Comparison of ENCODE assay signal across 8 cellular contexts in the genomic region with DNA sequence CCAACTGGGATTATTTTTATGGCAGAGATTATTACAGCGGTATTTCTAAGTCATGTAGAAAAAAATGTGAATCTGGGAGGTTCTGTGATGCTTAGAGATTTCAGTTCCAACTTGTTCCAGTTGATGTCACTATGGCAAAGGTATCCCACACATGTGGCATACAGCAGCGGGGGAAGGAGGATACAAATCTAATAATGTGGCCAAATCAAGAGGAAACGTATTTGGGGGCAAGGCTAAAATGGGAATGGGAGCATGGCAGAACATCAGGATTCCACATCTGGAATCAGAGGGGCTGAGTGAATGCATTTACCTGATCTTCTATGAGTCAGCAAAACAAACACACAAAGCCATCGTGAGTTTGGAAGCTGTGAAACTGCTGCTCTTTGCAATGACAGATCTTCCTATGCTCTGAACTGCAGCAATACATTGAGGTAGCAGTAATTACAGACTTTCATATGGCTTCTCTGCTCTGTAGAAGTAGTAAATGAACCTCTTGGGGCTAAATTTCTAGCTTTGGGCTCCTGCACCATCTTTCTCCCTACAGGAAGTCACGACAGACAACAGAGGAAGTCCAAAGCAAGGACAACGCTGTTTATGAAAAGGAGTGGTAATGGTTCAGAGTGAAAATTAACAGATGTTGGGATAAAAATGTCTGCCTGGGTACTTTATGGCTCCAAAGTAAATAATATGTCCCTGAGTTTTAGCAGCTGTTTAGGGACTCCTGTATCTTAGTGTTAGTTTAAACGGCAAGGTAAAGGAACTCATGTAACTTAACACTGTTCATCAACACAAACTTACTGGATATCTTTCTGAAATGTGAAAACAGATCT. TPM values are rescaled to one million over a fixed set of nuclear protein-coding genes. Genes with fewer than 3 reads are reported as not detected.
DNase-seq lines count a peak whose midpoint lies in the region; ATAC-seq lines count a peak whose summit lies in the region.

No MANE protein-coding gene starts in this region.

- DNase-seq in NOMO-1 treated with DMSO at 0.1 percent for 48 hours (lab: John Stamatoyannopoulos, UW; ENCODE audit: unreplicated experiment) (peak; percentile 59), NOMO-1 treated with dmso at 0.1 percent for 144 hours (lab: John Stamatoyannopoulos, UW; ENCODE audit: unreplicated experiment) (no peak), MV-4-11 (lab: John Stamatoyannopoulos, UW) (peak; percentile 47)
- no peak for DNase-seq in T-helper 2 cell treated with Interferon-gamma antibody and Interleukin-4, amounts not matched to agents 5 μg/mL and 100 μg/mL, for 36 hours (ENCODE audit: low spot score)
- peak in 2 of 10 donors; percentile 0 to 11 for DNase-seq in naive thymus-derived CD8-positive, alpha-beta T cell

- H3K4me1 Mint-ChIP-seq in T-helper 2 cell treated with Interferon-gamma antibody and Interleukin-4, amounts not matched to agents 5 μg/mL and 100 μg/mL, for 36 hours (ENCODE audit: low read depth), result peaks cover 10% of the 10 kb centered on the region
- peaks cover 2 to 14% (median 11%) of the 10 kb centered on the region in 4 donors for H3K4me1 Mint-ChIP-seq in naive thymus-derived CD8-positive, alpha-beta T cell

- POLR2A ChIA-PET in naive thymus-derived CD8-positive, alpha-beta T cell (lab: Charles Lee), result no interaction called here

- peaks cover 19% of the 10 kb centered on the region for H3K27me3 Mint-ChIP-seq in T-helper 2 cell treated with Interferon-gamma antibody and Interleukin-4, amounts not matched to agents 5 μg/mL and 100 μg/mL, for 36 hours (ENCODE audit: low read depth)
- H3K27me3 Mint-ChIP-seq in naive thymus-derived CD8-positive, alpha-beta T cell, result peaks cover 5 to 14% (median 11%) of the 10 kb centered on the region in 5 donors

- H3K4me3 Mint-ChIP-seq in T-helper 2 cell treated with Interferon-gamma antibody and Interleukin-4, amounts not matched to agents 5 μg/mL and 100 μg/mL, for 36 hours, result peak overlapping the region; percentile 60
- H3K4me3 Mint-ChIP-seq in naive thymus-derived CD8-positive, alpha-beta T cell, result peak overlapping the region; percentile 55 to 90 (median 70)

- no peaks in the 10 kb centered on the region for H3K36me3 Mint-ChIP-seq in T-helper 2 cell treated with Interferon-gamma antibody and Interleukin-4, amounts not matched to agents 5 μg/mL and 100 μg/mL, for 36 hours (ENCODE audit: low read depth)
- H3K36me3 Mint-ChIP-seq in naive thymus-derived CD8-positive, alpha-beta T cell, result no peaks in the 10 kb centered on the region

- ATAC-seq in GM21825 (IDR thresholded peaks at IDR 0.05; ENCODE audit: unreplicated experiment) (peak; percentile 67), esophagus mucosa (peak; percentile 38), HG03108 (IDR thresholded peaks at IDR 0.05; ENCODE audit: unreplicated experiment) (no peak)
- peak; percentile 49 to 73 for ATAC-seq in naive thymus-derived CD8-positive, alpha-beta T cell

- no peaks in the 10 kb centered on the region for H3K9me3 Mint-ChIP-seq in T-helper 2 cell treated with Interferon-gamma antibody and Interleukin-4, amounts not matched to agents 5 μg/mL and 100 μg/mL, for 36 hours
- H3K9me3 Mint-ChIP-seq in naive thymus-derived CD8-positive, alpha-beta T cell, result no peaks in the 10 kb centered on the region

- peak overlapping the region; percentile 9 for H3K27ac Mint-ChIP-seq in T-helper 2 cell treated with Interferon-gamma antibody and Interleukin-4, amounts not matched to agents 5 μg/mL and 100 μg/mL, for 36 hours
- peak overlapping the region in 3 of 10 donors; percentile 21 to 27 (median 23) for H3K27ac Mint-ChIP-seq in naive thymus-derived CD8-positive, alpha-beta T cell

RNA-seq across cellular contexts. Expression of gene GABPA, which starts 55.6 kb away (rescaled TPM):
- 16.0 TPM for total RNA-seq in esophagus mucosa
- 10 to 100 TPM; 34.2 to 34.5 TPM for total RNA-seq in naive thymus-derived CD8-positive, alpha-beta T cell
- polyA plus RNA-seq in naive thymus-derived CD8-positive, alpha-beta T cell, result 10 to 100 TPM; 16.8 to 18.4 (median 16.8) TPM

RNA-seq across cellular contexts. Expression of gene ATP5PF, which starts 55.6 kb away (rescaled TPM):
- 121 TPM for total RNA-seq in esophagus mucosa
- total RNA-seq in naive thymus-derived CD8-positive, alpha-beta T cell, result 10 to 100 TPM; 63.3 to 68.3 TPM
- 100 to 1,000 TPM; 328 to 439 (median 390) TPM for polyA plus RNA-seq in naive thymus-derived CD8-positive, alpha-beta T cell

Comparison
In these comparisons a context has a peak if more than half of its experiments do, and no peak if none do; other contexts are left out.
1. DNase-seq: peak in NOMO-1 treated with DMSO at 0.1 percent for 48 hours (single experiment) and MV-4-11 (single experiment); none in NOMO-1 treated with dmso at 0.1 percent for 144 hours (single experiment) and T-helper 2 cell treated with Interferon-gamma antibody and Interleukin-4, amounts not matched to agents 5 μg/mL and 100 μg/mL, for 36 hours (single experiment).